Comparison of ENCODE assay signal across 8 cellular contexts in the genomic region with DNA sequence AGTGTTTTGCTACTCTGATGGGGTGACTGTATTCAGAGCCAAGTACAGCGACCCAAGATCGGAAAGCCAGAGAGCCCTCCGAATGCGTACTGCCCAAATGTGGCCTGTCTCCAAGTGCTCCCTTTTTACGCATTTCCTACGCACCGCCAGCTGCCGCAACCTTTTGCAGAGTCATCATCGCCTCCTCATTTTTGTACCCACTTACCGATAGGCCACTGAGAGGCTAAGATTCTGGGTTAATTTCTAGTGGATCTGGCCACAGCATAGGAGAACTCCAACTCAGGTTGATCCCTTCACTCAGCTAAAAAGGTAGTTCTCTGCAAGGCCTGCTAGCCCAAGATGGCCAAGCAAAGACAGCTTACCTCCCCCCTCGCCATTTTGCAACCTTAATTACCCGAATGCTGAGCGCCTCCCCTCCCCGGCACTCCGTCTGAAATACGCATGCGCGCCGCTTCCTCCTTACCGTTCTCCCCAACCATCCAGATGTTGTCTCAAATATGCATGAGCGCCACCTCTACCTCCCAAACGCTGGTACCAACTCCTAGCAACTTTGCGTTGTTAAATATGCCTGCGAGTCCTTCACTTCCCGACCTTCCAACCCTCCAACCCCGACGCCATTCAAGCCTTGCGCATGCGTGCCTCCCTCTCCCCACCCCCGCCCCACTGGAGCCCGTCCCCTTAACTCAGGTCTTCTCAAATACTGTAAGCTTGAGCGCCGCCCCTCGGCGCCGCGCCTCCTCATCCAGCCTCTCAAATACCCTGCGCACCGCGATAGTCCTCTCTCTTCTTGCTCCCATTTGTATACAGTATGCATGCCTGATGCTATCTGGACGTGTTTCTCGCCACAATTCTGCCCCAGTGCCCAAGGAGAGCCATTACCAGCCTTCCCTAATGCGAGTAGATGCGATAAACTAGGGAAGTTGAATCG. TPM values are rescaled to one million over a fixed set of nuclear protein-coding genes. Genes with fewer than 3 reads are reported as not detected.
DNase-seq lines count a peak whose midpoint lies in the region; ATAC-seq and TF ChIP-seq lines count a peak whose summit lies in the region.

No MANE protein-coding gene starts in this region.

- H4K20me1 ChIP-seq in IMR-90 (ENCODE audit: insufficient read depth, low read length) (peaks cover 3% of the 10 kb centered on the region; the same call in 1 of the 2 replicates), OCI-LY7 (ENCODE audit: insufficient read depth, low read length) (no peaks in the 10 kb centered on the region)

- H3K36me3 ChIP-seq in IMR-90 (ENCODE audit: control insufficient read depth, insufficient read depth, low read length) (peaks cover 4% of the 10 kb centered on the region; the same call in 1 of the 2 replicates), OCI-LY7 (ENCODE audit: insufficient read depth, low read length) (peaks cover 13% of the 10 kb centered on the region), muscle layer of duodenum (ENCODE audit: control insufficient read depth in 1 of 2, insufficient read depth in 2 of 2, low read length in 2 of 2) (no peaks in the 10 kb centered on the region)

- H3K79me2 ChIP-seq in OCI-LY7 (ENCODE audit: insufficient read depth, low read depth, low read length), result peaks cover 39% of the 10 kb centered on the region

- H3K79me1 ChIP-seq in IMR-90 (ENCODE audit: low read depth in 1 of 2, low read length in 2 of 2), result peaks cover 4% of the 10 kb centered on the region in 2 experiments; a peak in 2 of 4 replicates

- dilution Hi-C loops in IMR-90 (cut with HindIII; ENCODE audit: low sequenced_read_pairs, unreplicated experiment), result no loop called here

- peak overlapping the region; percentile 91 to 99 for H4K8ac ChIP-seq in IMR-90 (ENCODE audit: low read depth in 2 of 2, low read length in 2 of 2)

- BruUV-seq in IMR-90 (replicated peaks; lab: Mats Ljungman, UMichigan) (no TSS peak), OCI-LY7 (replicated peaks; lab: Mats Ljungman, UMichigan) (no TSS peak)

- TF ChIP-seq CTCF in IMR-90 (conservative IDR thresholded peaks at IDR 0.05; ENCODE audit: low read depth, low read length), result 0 out of 2 replicates have a peak, but pooled peaks have one; percentile 28
- TF ChIP-seq CTCF in OCI-LY7 (conservative IDR thresholded peaks at IDR 0.05; ENCODE audit: low read length), result peak; percentile 62

- no peak overlapping the region; the same call in 1 of the 2 replicates for H2BK20ac ChIP-seq in IMR-90 (ENCODE audit: low read depth, low read length)

- no peaks in the 10 kb centered on the region for H3K9me1 ChIP-seq in IMR-90 (ENCODE audit: insufficient read depth, low read length)

- H3K9me3 ChIP-seq in IMR-90 (ENCODE audit: control insufficient read depth, insufficient read depth, low read length) (peaks cover 5% of the 10 kb centered on the region), OCI-LY7 (ENCODE audit: low read length) (no peaks in the 10 kb centered on the region), muscle layer of duodenum (ENCODE audit: control insufficient read depth in 1 of 2, low read length in 2 of 2) (no peaks in the 10 kb centered on the region)

- H2AK5ac ChIP-seq in IMR-90 (ENCODE audit: low read depth, low read length), result peak overlapping the region; percentile 82

- H3K56ac ChIP-seq in IMR-90 (ENCODE audit: extremely low read depth, insufficient read depth, low read length), result peak overlapping the region; percentile 98

- TF ChIP-seq RAD21 in IMR-90 (IDR thresholded peaks at IDR 0.05; ENCODE audit: low read length), result peak; percentile 15; the same call in 1 of the 2 replicates

- H3K14ac ChIP-seq in IMR-90 (replicated peaks; ENCODE audit: low read depth, low read length), result peak overlapping the region; percentile 100

- H2AFZ ChIP-seq in IMR-90 (replicated peaks; ENCODE audit: low read length, poor library complexity), result peak overlapping the region; percentile 89
- H2AFZ ChIP-seq in OCI-LY7 (ENCODE audit: low read length), result peak overlapping the region; percentile 92

- H3K27me3 ChIP-seq in IMR-90 (ENCODE audit: control insufficient read depth, insufficient read depth, low read length) (no peaks in the 10 kb centered on the region), muscle layer of duodenum (ENCODE audit: low read depth, low read length) (no peaks in the 10 kb centered on the region)

- H3K4me1 ChIP-seq in IMR-90 (ENCODE audit: control insufficient read depth, insufficient read depth, low read length), result no peaks in the 10 kb centered on the region
- peaks cover 9% of the 10 kb centered on the region for H3K4me1 ChIP-seq in OCI-LY7 (ENCODE audit: insufficient read depth, low read length, poor library complexity, severe bottlenecking)
- H3K4me1 ChIP-seq in muscle layer of duodenum (ENCODE audit: control insufficient read depth in 1 of 2, insufficient read depth in 2 of 2, low read length in 2 of 2), result peaks cover 0 to 8% of the 10 kb centered on the region in 2 donors

- POLR2A ChIA-PET in IMR-90 (lab: Charles Lee; ENCODE audit: unreplicated experiment) (no interaction called here), OCI-LY7 (lab: Charles Lee) (interaction anchor here (0.6 to 0.7 kb wide), 3 partner anchors 11 to 780 kb away, joined by 3 read pairs; no protein-coding TSS in a partner anchor)

- ATAC-seq in GM21528 (IDR thresholded peaks at IDR 0.05; ENCODE audit: low FRiP score, unreplicated experiment) (peak; percentile 92), IMR-90 (ENCODE audit: low read depth) (peak; percentile 94)

- H3K4me3 ChIP-seq in IMR-90 (ENCODE audit: insufficient read depth, low read depth, low read length), result peak overlapping the region; percentile 89
- peak overlapping the region; percentile 97 for H3K4me3 ChIP-seq in OCI-LY7 (ENCODE audit: low read depth, low read length, poor library complexity, severe bottlenecking)
- peak overlapping the region; percentile 75 to 94 for H3K4me3 ChIP-seq in muscle layer of duodenum (ENCODE audit: low read depth in 1 of 2, low read length in 2 of 2)

- H3K9ac ChIP-seq in IMR-90 (ENCODE audit: low read depth, low read length), result peak overlapping the region; percentile 95

- H2BK5ac ChIP-seq in IMR-90 (ENCODE audit: low read depth, low read length, poor library complexity, severe bottlenecking), result peak overlapping the region; percentile 92

- in situ Hi-C loops in IMR-90 (cut with MboI; ENCODE audit: low sequenced_read_pairs), result no loop called here

- H3K9me2 ChIP-seq in OCI-LY7 (ENCODE audit: insufficient read depth, low read length), result no peaks in the 10 kb centered on the region

- DNase-seq in DMS153 (lab: John Stamatoyannopoulos, UW) (peak; percentile 65), IMR-90 (peak; percentile 87), OCI-LY7 (ENCODE audit: low spot score) (peak; percentile 86), activated T-cell treated with anti-CD3 and anti-CD28 coated beads for 48 hours (ENCODE audit: low read depth) (peak; percentile 69), erythroblast (lab: John Stamatoyannopoulos, UW) (peak; percentile 93 to 94)
- DNase-seq in stimulated activated CD8-positive, alpha-beta memory T cell treated with anti-CD3 and anti-CD28 coated beads, Interleukin-7, amount 100 ng/mL, for 24 hours (ENCODE audit: low read depth), result peak; percentile 44

- peak overlapping the region; percentile 98 for H3K23ac ChIP-seq in IMR-90 (ENCODE audit: low read depth, low read length)

- H4K91ac ChIP-seq in IMR-90 (ENCODE audit: insufficient read depth, low read depth, low read length), result peak overlapping the region; percentile 93

- peak overlapping the region; percentile 81 for H2AK9ac ChIP-seq in IMR-90 (replicated peaks; ENCODE audit: low read depth, low read length, poor library complexity)

- H3K4me2 ChIP-seq in IMR-90 (ENCODE audit: low read depth, low read length) (peak overlapping the region; percentile 90), OCI-LY7 (ENCODE audit: low read length) (peak overlapping the region; percentile 80)

- H4K5ac ChIP-seq in IMR-90 (ENCODE audit: low read depth, low read length), result peak overlapping the region; percentile 89

- H2BK15ac ChIP-seq in IMR-90 (ENCODE audit: low read depth, low read length), result peak overlapping the region; percentile 86; the same call in 1 of the 3 replicates

- intact Hi-C loops in IMR-90 (cut with micrococcal nuclease) (loop anchor here (2.0 to 5.0 kb wide), 2 partner anchors 91 to 245 kb away; no protein-coding TSS in a partner anchor), OCI-LY7 (cut with micrococcal nuclease; ENCODE audit: unreplicated experiment) (loop anchor here (5.0 to 10.0 kb wide), 3 partner anchors 320 to 1717 kb away; partner anchors contain the start of genes HDAC8 and RLIM)

- CTCF ChIA-PET in IMR-90 (lab: Yijun Ruan, JAX) (interaction anchor here (0.5 kb wide), 1 partner anchor 47 kb away, joined by 3 read pairs; no protein-coding TSS in a partner anchor), OCI-LY7 (lab: Charles Lee; ENCODE audit: unreplicated experiment) (interaction anchor here (0.6 kb wide), 2 partner anchors 330 to 1931 kb away, joined by 5 to 9 read pairs; no protein-coding TSS in a partner anchor)

- peak overlapping the region; percentile 98 for H3K18ac ChIP-seq in IMR-90 (ENCODE audit: low read depth, low read length)

- TF ChIP-seq POLR2A in IMR-90 (IDR thresholded peaks at IDR 0.05; ENCODE audit: low read depth, low read length) (peak; percentile 87), erythroblast (IDR thresholded peaks at IDR 0.05; ENCODE audit: low read length) (peak; percentile 97)

- H2BK120ac ChIP-seq in IMR-90 (ENCODE audit: low read depth, low read length), result peak overlapping the region; percentile 94

- 23% methylated on average over 16 of the region's 45 CpGs; no CpG with 5 or more reads in 1 of the 2 experiments for WGBS in IMR-90 (ENCODE audit: extremely low coverage in 2 of 2, insufficient read length in 1 of 2), 2 experiments

- H3K4ac ChIP-seq in IMR-90 (ENCODE audit: low read depth, low read length), result peak overlapping the region; percentile 98

- H3K27ac ChIP-seq in IMR-90 (ENCODE audit: insufficient read depth, low read length), result peak overlapping the region; percentile 98
- H3K27ac ChIP-seq in OCI-LY7 (ENCODE audit: low read depth, low read length, poor library complexity, severe bottlenecking), result peak overlapping the region; percentile 93
- peak overlapping the region; percentile 99 for H3K27ac ChIP-seq in muscle layer of duodenum (ENCODE audit: low read length)

TF ChIP-seq in IMR-90, 13 proteins besides CTCF, POLR2A, EP300 and RAD21 (continues in another document):
- TF ChIP-seq CEBPB (IDR thresholded peaks at IDR 0.05; ENCODE audit: low read depth, low read length), result peak; percentile 53; the same call in 1 of the 2 replicates

RNA-seq across cellular contexts. Expression of gene ZCCHC13, which starts 11.8 kb away (rescaled TPM):
- not detected in 2 replicates for total RNA-seq in IMR-90 (2012; rRNA removed)
- polyA plus RNA-seq in IMR-90 (2012; rRNA removed), result not detected in 2 replicates
- polyA plus RNA-seq in IMR-90 (2012; cell fraction: cytosol; rRNA removed), result not detected in 2 replicates
- not detected in 2 replicates for polyA plus RNA-seq in IMR-90 (2012; cell fraction: nucleus; rRNA removed; ENCODE audit: low replicate concordance)
- not detected in 2 replicates for total RNA-seq in OCI-LY7 (2014; rRNA removed; shearing (Covaris generic))
- total RNA-seq in OCI-LY7 (2022), result not detected in 2 replicates

Comparison
In these comparisons a context has a peak if more than half of its experiments do, and no peak if none do; other contexts are left out.
1. Peak in every context shown above with its lines: DNase-seq, ATAC-seq, H3K4me3 ChIP-seq and H3K27ac ChIP-seq.